Comparison of ENCODE assay signal across 8 cellular contexts in the genomic region with DNA sequence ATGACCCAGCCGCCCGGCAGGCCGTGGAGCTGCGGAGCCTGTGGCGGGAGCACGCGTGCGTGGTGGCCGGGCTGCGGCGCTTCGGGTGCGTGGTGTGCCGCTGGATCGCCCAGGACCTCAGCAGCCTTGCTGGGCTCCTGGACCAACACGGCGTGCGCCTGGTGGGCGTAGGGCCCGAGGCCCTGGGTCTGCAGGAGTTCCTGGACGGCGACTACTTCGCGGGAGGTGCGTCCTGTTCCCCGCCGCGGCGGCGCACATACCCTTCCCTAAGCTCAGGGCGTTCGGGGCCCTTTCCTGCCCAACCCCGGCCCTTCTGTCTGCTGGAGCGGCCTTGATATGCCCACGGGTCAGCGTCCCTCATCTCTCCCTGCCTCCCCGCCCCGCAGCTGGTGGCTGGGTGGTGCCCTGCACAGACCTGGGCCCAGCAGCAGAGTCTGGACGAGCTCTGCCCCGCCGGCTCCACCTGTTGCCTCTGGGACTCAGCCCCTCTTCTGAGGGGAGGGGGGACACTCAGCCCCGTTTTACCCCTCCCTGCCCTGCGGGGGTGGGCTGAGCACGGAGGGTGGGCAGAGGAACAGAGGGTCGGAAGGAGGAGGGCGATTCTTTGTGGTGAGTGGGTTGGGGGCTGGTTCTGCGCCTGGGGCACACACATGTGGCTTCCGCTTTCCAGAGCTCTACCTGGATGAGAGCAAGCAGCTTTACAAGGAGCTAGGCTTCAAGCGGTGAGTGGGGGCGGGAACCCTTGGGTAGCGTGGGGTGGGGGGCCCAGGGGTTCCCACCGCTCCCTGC.
DNase-seq lines count a peak whose midpoint lies in the region; ATAC-seq lines count a peak whose summit lies in the region.

No MANE protein-coding gene starts in this region.

- ATAC-seq in GM18858 (IDR thresholded peaks at IDR 0.05; ENCODE audit: unreplicated experiment) (no peak), GM18511 (IDR thresholded peaks at IDR 0.05; ENCODE audit: unreplicated experiment) (no peak)

- H3K4me1 ChIP-seq in subcutaneous abdominal adipose tissue (ENCODE audit: control insufficient read depth in 5 of 5, insufficient read depth in 5 of 5, low read length in 5 of 5), result peaks cover 0 to 41% (median 31%) of the 10 kb centered on the region in 5 donors

- peak overlapping the region in 4 of 5 donors; percentile 68 to 90 (median 78) for H3K4me3 ChIP-seq in subcutaneous abdominal adipose tissue (ENCODE audit: low read depth in 1 of 5, low read length in 5 of 5)

- H3K27ac ChIP-seq in angular gyrus (ENCODE audit: low read depth, low read length) (peak overlapping the region; percentile 66), subcutaneous abdominal adipose tissue (ENCODE audit: low read depth, low read length) (no peak overlapping the region)

- H3K36me3 ChIP-seq in subcutaneous abdominal adipose tissue (ENCODE audit: control insufficient read depth in 5 of 5, insufficient read depth in 5 of 5, low read length in 5 of 5), result peaks cover 0 to 17% (median 8%) of the 10 kb centered on the region in 5 donors

- H3K9ac ChIP-seq in subcutaneous abdominal adipose tissue (ENCODE audit: low read length in 5 of 5), result peak overlapping the region in 3 of 5 donors; percentile 68 to 83 (median 75)

- in situ Hi-C loops in KBM-7 (cut with MboI; ENCODE audit: low pct_unique_long_range_greater_than_20kb, low sequenced_read_pairs), result loop anchor here (25.0 kb wide), 1 partner anchor 200 kb away; no protein-coding TSS in a partner anchor

- H3K27me3 ChIP-seq in subcutaneous abdominal adipose tissue (ENCODE audit: control insufficient read depth in 5 of 5, insufficient read depth in 4 of 5, low read length in 5 of 5), result peaks cover 0 to 3% (median 0%) of the 10 kb centered on the region in 5 donors

- DNase-seq in NCI-H1092 treated with DMSO at 0.1 percent for 48 hours (lab: John Stamatoyannopoulos, UW) (peak; percentile 30), NCI-H1092 (lab: John Stamatoyannopoulos, UW) (no peak), KBM-7 (peak; percentile 34), iris pigment epithelial cell (ENCODE audit: low read depth) (peak; percentile 27)

- no peaks in the 10 kb centered on the region for H3K9me3 ChIP-seq in subcutaneous abdominal adipose tissue (ENCODE audit: control insufficient read depth in 5 of 5, low read length in 5 of 5)
